1 cellular context compared by ENCODE assay signal in genomic region chr16:85463228-85463611, GRCh38.
A peak's percentile ranks its signal among the peaks of the same experiment; 100 is the strongest.
TF ChIP-seq lines count a peak whose summit lies in the region.

No MANE protein-coding gene starts in this region.

TF ChIP-seq in HepG2, 621 proteins besides CTCF, POLR2A, EP300 and RAD21 (continued from another document and continues in another):
- TF ChIP-seq, protein P1, sequence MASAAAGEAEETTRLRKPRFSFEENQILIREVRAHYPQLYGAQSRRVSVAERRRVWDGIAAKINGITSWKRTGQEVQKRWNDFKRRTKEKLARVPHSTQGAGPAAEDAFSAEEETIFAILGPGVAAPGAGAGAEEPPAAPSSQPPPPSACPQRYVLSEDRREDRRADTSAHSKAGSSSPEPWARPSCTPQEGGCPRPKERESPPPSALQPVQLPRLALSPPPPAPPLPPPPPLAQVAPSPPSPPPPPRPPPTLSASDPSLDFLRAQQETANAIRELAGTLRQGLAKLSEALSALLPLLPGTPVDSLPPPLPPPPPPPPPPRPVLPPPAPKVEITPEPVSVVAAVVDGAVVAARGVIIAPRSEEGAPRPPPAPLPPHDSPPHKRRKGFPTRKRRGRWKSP (CRISPR knock-in tag; IDR thresholded peaks at IDR 0.05), result no peak
- no peak for TF ChIP-seq RNF219 (CRISPR knock-in tag; IDR thresholded peaks at IDR 0.05)
- no peak for TF ChIP-seq THYN1 (CRISPR knock-in tag; IDR thresholded peaks at IDR 0.05; ENCODE audit: borderline replicate concordance, low read depth)
- no peak for TF ChIP-seq U2AF2 (IDR thresholded peaks at IDR 0.05; ENCODE audit: low read depth, low read length)
- TF ChIP-seq ZNF792 (CRISPR knock-in tag; IDR thresholded peaks at IDR 0.05), result no peak
- TF ChIP-seq ZNF234 (CRISPR knock-in tag; conservative IDR thresholded peaks at IDR 0.05), result no peak
- no peak for TF ChIP-seq ZNF589 (CRISPR knock-in tag; conservative IDR thresholded peaks at IDR 0.05)
- TF ChIP-seq ZNF547 (CRISPR knock-in tag; IDR thresholded peaks at IDR 0.05), result 0 out of 2 replicates have a peak, but pooled peaks have one; percentile 62
- no peak for TF ChIP-seq HDAC2 (CRISPR knock-in tag; IDR thresholded peaks at IDR 0.05)
- TF ChIP-seq ZNF574 (CRISPR knock-in tag; IDR thresholded peaks at IDR 0.05), result no peak
- TF ChIP-seq ZFY (CRISPR knock-in tag; IDR thresholded peaks at IDR 0.05), result no peak
- no peak for TF ChIP-seq ZNF607 (CRISPR knock-in tag; IDR thresholded peaks at IDR 0.05; ENCODE audit: borderline replicate concordance)
- TF ChIP-seq ZBTB1 (CRISPR knock-in tag; IDR thresholded peaks at IDR 0.05; ENCODE audit: borderline replicate concordance), result no peak
- 0 out of 2 replicates have a peak, but pooled peaks have one; percentile 3 for TF ChIP-seq GABPB1 (CRISPR knock-in tag; IDR thresholded peaks at IDR 0.05)
- TF ChIP-seq, protein P2, sequence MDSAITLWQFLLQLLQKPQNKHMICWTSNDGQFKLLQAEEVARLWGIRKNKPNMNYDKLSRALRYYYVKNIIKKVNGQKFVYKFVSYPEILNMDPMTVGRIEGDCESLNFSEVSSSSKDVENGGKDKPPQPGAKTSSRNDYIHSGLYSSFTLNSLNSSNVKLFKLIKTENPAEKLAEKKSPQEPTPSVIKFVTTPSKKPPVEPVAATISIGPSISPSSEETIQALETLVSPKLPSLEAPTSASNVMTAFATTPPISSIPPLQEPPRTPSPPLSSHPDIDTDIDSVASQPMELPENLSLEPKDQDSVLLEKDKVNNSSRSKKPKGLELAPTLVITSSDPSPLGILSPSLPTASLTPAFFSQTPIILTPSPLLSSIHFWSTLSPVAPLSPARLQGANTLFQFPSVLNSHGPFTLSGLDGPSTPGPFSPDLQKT (CRISPR knock-in tag; IDR thresholded peaks at IDR 0.05; ENCODE audit: borderline replicate concordance), result no peak
- no peak for TF ChIP-seq KAT8 (CRISPR knock-in tag; IDR thresholded peaks at IDR 0.05)
- no peak for TF ChIP-seq SCMH1 (CRISPR knock-in tag; IDR thresholded peaks at IDR 0.05; ENCODE audit: borderline replicate concordance)
- peak; percentile 45; the same call in 1 of the 2 replicates for TF ChIP-seq MAX (IDR thresholded peaks at IDR 0.05)
- no peak for TF ChIP-seq KLF15 (CRISPR knock-in tag; IDR thresholded peaks at IDR 0.05; ENCODE audit: borderline replicate concordance)
- TF ChIP-seq, protein P3, sequence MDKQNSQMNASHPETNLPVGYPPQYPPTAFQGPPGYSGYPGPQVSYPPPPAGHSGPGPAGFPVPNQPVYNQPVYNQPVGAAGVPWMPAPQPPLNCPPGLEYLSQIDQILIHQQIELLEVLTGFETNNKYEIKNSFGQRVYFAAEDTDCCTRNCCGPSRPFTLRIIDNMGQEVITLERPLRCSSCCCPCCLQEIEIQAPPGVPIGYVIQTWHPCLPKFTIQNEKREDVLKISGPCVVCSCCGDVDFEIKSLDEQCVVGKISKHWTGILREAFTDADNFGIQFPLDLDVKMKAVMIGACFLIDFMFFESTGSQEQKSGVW (CRISPR knock-in tag; IDR thresholded peaks at IDR 0.05; ENCODE audit: borderline replicate concordance), result no peak
- no peak for TF ChIP-seq JUN (CRISPR knock-in tag; IDR thresholded peaks at IDR 0.05)
- TF ChIP-seq ZFP37 (CRISPR knock-in tag; IDR thresholded peaks at IDR 0.05; ENCODE audit: borderline replicate concordance), result no peak
- TF ChIP-seq ZNF430 (CRISPR knock-in tag; IDR thresholded peaks at IDR 0.05), result 0 out of 2 replicates have a peak, but pooled peaks have one; percentile 29
- no peak for TF ChIP-seq LRRFIP1 (CRISPR knock-in tag; conservative IDR thresholded peaks at IDR 0.05)
- peak; percentile 49; the same call in 1 of the 2 replicates for TF ChIP-seq NFKB2 (CRISPR knock-in tag; IDR thresholded peaks at IDR 0.05; ENCODE audit: borderline replicate concordance)
- TF ChIP-seq, protein P4, sequence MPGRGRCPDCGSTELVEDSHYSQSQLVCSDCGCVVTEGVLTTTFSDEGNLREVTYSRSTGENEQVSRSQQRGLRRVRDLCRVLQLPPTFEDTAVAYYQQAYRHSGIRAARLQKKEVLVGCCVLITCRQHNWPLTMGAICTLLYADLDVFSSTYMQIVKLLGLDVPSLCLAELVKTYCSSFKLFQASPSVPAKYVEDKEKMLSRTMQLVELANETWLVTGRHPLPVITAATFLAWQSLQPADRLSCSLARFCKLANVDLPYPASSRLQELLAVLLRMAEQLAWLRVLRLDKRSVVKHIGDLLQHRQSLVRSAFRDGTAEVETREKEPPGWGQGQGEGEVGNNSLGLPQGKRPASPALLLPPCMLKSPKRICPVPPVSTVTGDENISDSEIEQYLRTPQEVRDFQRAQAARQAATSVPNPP (CRISPR knock-in tag; IDR thresholded peaks at IDR 0.05), result no peak
- TF ChIP-seq CHD4 (IDR thresholded peaks at IDR 0.05; ENCODE audit: borderline replicate concordance, low read length), result no peak
- TF ChIP-seq ELF4 (CRISPR knock-in tag; IDR thresholded peaks at IDR 0.05; ENCODE audit: borderline replicate concordance), result no peak
- TF ChIP-seq ISL2 (CRISPR knock-in tag; IDR thresholded peaks at IDR 0.05), result no peak
- TF ChIP-seq ZNF17 (CRISPR knock-in tag; IDR thresholded peaks at IDR 0.05), result no peak
- TF ChIP-seq SIX1 (CRISPR knock-in tag; IDR thresholded peaks at IDR 0.05; ENCODE audit: borderline replicate concordance), result no peak
- no peak for TF ChIP-seq ETS1 (CRISPR knock-in tag; IDR thresholded peaks at IDR 0.05)
- TF ChIP-seq ZNF24 (IDR thresholded peaks at IDR 0.05), result no peak
- TF ChIP-seq ZNF567 (CRISPR knock-in tag; IDR thresholded peaks at IDR 0.05; ENCODE audit: borderline replicate concordance), result no peak
- TF ChIP-seq REXO4 (CRISPR knock-in tag; IDR thresholded peaks at IDR 0.05; ENCODE audit: borderline replicate concordance), result no peak
- no peak for TF ChIP-seq SRF (IDR thresholded peaks at IDR 0.05; ENCODE audit: low read depth, low read length)
- TF ChIP-seq, protein P5, sequence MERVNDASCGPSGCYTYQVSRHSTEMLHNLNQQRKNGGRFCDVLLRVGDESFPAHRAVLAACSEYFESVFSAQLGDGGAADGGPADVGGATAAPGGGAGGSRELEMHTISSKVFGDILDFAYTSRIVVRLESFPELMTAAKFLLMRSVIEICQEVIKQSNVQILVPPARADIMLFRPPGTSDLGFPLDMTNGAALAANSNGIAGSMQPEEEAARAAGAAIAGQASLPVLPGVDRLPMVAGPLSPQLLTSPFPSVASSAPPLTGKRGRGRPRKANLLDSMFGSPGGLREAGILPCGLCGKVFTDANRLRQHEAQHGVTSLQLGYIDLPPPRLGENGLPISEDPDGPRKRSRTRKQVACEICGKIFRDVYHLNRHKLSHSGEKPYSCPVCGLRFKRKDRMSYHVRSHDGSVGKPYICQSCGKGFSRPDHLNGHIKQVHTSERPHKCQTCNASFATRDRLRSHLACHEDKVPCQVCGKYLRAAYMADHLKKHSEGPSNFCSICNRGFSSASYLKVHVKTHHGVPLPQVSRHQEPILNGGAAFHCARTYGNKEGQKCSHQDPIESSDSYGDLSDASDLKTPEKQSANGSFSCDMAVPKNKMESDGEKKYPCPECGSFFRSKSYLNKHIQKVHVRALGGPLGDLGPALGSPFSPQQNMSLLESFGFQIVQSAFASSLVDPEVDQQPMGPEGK (CRISPR knock-in tag; IDR thresholded peaks at IDR 0.05), result 0 out of 2 replicates have a peak, but pooled peaks have one; percentile 18
- TF ChIP-seq HOXA3 (CRISPR knock-in tag; IDR thresholded peaks at IDR 0.05), result no peak
- TF ChIP-seq RBM39 (IDR thresholded peaks at IDR 0.05; ENCODE audit: low read depth, low read length, poor library complexity, severe bottlenecking), result no peak
- TF ChIP-seq RCOR2 (CRISPR knock-in tag; IDR thresholded peaks at IDR 0.05), result no peak
- TF ChIP-seq ZFP62 (CRISPR knock-in tag; IDR thresholded peaks at IDR 0.05), result no peak
- no peak for TF ChIP-seq DRAP1 (CRISPR knock-in tag; IDR thresholded peaks at IDR 0.05)
- TF ChIP-seq ZNF331 (CRISPR knock-in tag; IDR thresholded peaks at IDR 0.05), result no peak
- TF ChIP-seq ZSCAN9 (CRISPR knock-in tag; IDR thresholded peaks at IDR 0.05; ENCODE audit: borderline replicate concordance), result no peak
- no peak for TF ChIP-seq ZNF260 (CRISPR knock-in tag; IDR thresholded peaks at IDR 0.05; ENCODE audit: borderline replicate concordance, low read depth)
- TF ChIP-seq, protein P6, sequence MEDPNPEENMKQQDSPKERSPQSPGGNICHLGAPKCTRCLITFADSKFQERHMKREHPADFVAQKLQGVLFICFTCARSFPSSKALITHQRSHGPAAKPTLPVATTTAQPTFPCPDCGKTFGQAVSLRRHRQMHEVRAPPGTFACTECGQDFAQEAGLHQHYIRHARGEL (CRISPR knock-in tag; IDR thresholded peaks at IDR 0.05), result no peak
- 0 out of 2 replicates have a peak, but pooled peaks have one; percentile 39 for TF ChIP-seq HIVEP1 (CRISPR knock-in tag; IDR thresholded peaks at IDR 0.05)
